ENCODE assay signal across 8 cellular contexts in the genomic region with DNA sequence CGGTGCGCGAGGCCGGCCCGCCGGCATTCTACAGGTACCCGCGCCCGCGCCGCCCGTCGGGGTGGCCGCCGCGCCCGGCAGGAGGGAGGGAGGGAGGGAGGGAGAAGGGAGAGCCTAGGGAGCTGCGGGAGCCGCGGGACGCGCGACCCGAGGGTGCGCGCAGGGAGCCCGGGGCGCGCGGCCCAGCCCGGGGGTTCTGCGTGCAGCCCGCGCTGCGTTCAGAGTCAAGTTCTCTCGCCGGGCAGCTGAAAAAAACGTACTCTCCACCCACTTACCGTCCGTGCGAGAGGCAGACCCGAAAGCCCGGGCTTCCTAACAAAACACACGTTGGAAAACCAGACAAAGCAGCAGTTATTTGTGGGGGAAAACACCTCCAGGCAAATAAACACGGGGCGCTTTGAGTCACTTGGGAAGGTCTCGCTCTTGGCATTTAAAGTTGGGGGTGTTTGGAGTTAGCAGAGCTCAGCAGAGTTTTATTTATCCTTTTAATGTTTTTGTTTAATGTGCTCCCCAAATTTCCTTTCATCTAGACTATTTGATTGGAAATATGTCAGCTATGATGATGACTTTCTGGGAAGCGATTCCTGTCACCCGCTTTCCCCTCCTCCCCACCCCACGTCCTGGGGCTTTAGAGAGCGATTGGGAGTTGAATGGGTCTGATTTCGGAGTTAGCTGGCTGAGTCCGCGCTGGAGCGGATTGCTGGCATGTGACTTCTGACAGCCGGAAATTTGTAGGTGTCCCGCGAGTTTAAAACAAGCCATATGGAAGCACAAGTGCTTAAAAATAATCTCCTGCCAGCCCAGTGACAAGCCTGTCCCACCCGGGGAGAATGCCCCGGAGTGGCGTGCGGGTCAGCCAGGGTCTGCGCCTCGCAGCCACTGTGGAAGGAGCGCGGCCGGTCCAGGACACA. TPM values are rescaled to one million over a fixed set of nuclear protein-coding genes. Genes with fewer than 3 reads are reported as not detected.
DNase-seq lines count a peak whose midpoint lies in the region; ATAC-seq and TF ChIP-seq lines count a peak whose summit lies in the region.

No MANE protein-coding gene starts in this region.

- peaks cover 11% of the 10 kb centered on the region for H3K4me1 ChIP-seq in testis

- no peaks in the 10 kb centered on the region for H3K9me3 ChIP-seq in testis

- H3K27me3 ChIP-seq in kidney epithelial cell (ENCODE audit: control insufficient read depth, insufficient read depth, low read length) (peaks cover 43% of the 10 kb centered on the region), testis (no peaks in the 10 kb centered on the region)

- no peak for ATAC-seq in HG02763 (IDR thresholded peaks at IDR 0.05; ENCODE audit: unreplicated experiment)

- intact Hi-C loops in testis (cut with DNase I; ENCODE audit: low total_unique reads), result no loop called here

- DNase-seq in NCI-H524 (lab: John Stamatoyannopoulos, UW) (peak; percentile 53 to 63), NCI-H524 treated with DMSO at 0.1 percent for 48 hours (lab: John Stamatoyannopoulos, UW) (no peak), astrocyte of the spinal cord (ENCODE audit: low read depth, low spot score) (no peak), kidney epithelial cell (ENCODE audit: low read depth) (no peak), testis (no peak), SIG-M5 (lab: John Stamatoyannopoulos, UW) (no peak), AG08395 (ENCODE audit: low spot score) (no peak)

- WGBS in testis, 2 donors, result 27 to 29% methylated on average over 36 to 63 of the region's 67 CpGs

- in situ Hi-C loops in astrocyte of the spinal cord (cut with HindIII; ENCODE audit: low sequenced_read_pairs), result no loop called here

- no peak for TF ChIP-seq POLR2A in testis (IDR thresholded peaks at IDR 0.05)

- H3K36me3 ChIP-seq in kidney epithelial cell (ENCODE audit: control insufficient read depth, insufficient read depth, low read length) (no peaks in the 10 kb centered on the region), testis (ENCODE audit: low read depth, missing control alignments) (no peaks in the 10 kb centered on the region)

- no peak overlapping the region for H3K27ac ChIP-seq in testis

- TF ChIP-seq CTCF in astrocyte of the spinal cord (IDR thresholded peaks at IDR 0.05; ENCODE audit: low read depth, low read length), result no peak
- TF ChIP-seq CTCF in kidney epithelial cell (IDR thresholded peaks at IDR 0.05; ENCODE audit: insufficient read depth, low read length, poor library complexity, severe bottlenecking), result no peak
- TF ChIP-seq CTCF in testis (IDR thresholded peaks at IDR 0.05), result no peak

- H3K4me3 ChIP-seq in astrocyte of the spinal cord (ENCODE audit: low read depth, low read length) (peak overlapping the region; percentile 18), kidney epithelial cell (ENCODE audit: low read depth, low read length) (peak overlapping the region; percentile 12), testis (peak overlapping the region; percentile 36 to 59)

RNA-seq across cellular contexts. Expression of a gene that starts 1.1 kb away (rescaled TPM):
- total RNA-seq in kidney epithelial cell (not detected in 2 replicates), testis (1 to 10 TPM; 4.3 to 8.1 TPM)
- polyA plus RNA-seq in testis (ENCODE audit: insufficient read depth, low read depth, low replicate concordance), result 9.3 TPM

Comparison
In these comparisons a context has a peak if more than half of its experiments do, and no peak if none do; other contexts are left out.
1. DNase-seq: peak in NCI-H524 (2 of 2); none in NCI-H524 treated with DMSO at 0.1 percent for 48 hours (single experiment), astrocyte of the spinal cord (single experiment), kidney epithelial cell (single experiment), testis (single experiment), SIG-M5 (single experiment) and AG08395 (single experiment).
2. Peak in every context shown above with its lines, with median percentiles within 50 percentile points of each other: H3K4me3 ChIP-seq.